ENCODE assay signal across 8 cellular contexts in genomic region chr3:157572559-157573270, GRCh38.
DNase-seq lines count a peak whose midpoint lies in the region; ATAC-seq and TF ChIP-seq lines count a peak whose summit lies in the region.

No MANE protein-coding gene starts in this region.

- no peak overlapping the region for H3K27ac ChIP-seq in effector memory CD4-positive, alpha-beta T cell (ENCODE audit: insufficient read depth, low read length, poor library complexity, severe bottlenecking)

- H3K4me3 Mint-ChIP-seq in activated CD4-positive, alpha-beta T cell treated with anti-CD3 and anti-CD28 coated beads, Interleukin-2, amount 10 ng/mL, durations not matched to agents 24 days and 14 days, result no peak overlapping the region

- TF ChIP-seq EP300 in Ishikawa (IDR thresholded peaks at IDR 0.05; ENCODE audit: borderline replicate concordance), result no peak

- no peaks in the 10 kb centered on the region for H3K9me3 ChIP-seq in effector memory CD4-positive, alpha-beta T cell (ENCODE audit: control insufficient read depth, low read length)

- H3K27ac Mint-ChIP-seq in activated CD4-positive, alpha-beta T cell treated with anti-CD3 and anti-CD28 coated beads, Interleukin-2, amount 10 ng/mL, durations not matched to agents 24 days and 14 days, result no peak overlapping the region

- no peaks in the 10 kb centered on the region for H3K36me3 Mint-ChIP-seq in activated CD4-positive, alpha-beta T cell treated with anti-CD3 and anti-CD28 coated beads, Interleukin-2, amount 10 ng/mL, durations not matched to agents 24 days and 14 days (ENCODE audit: low read depth)

- intact Hi-C loops in activated CD4-positive, alpha-beta T cell treated with anti-CD3 and anti-CD28 coated beads, Interleukin-2, amount 10 ng/mL, durations not matched to agents 24 days and 14 days (cut with micrococcal nuclease), result loop anchor here (1.0 kb wide), 1 partner anchor 40 kb away; no protein-coding TSS in a partner anchor

- H3K27me3 ChIP-seq in effector memory CD4-positive, alpha-beta T cell (replicated peaks; ENCODE audit: control insufficient read depth, insufficient read depth, low read length, poor library complexity, severe bottlenecking), result no peaks in the 10 kb centered on the region

- H3K4me1 Mint-ChIP-seq in activated CD4-positive, alpha-beta T cell treated with anti-CD3 and anti-CD28 coated beads, Interleukin-2, amount 10 ng/mL, durations not matched to agents 24 days and 14 days, result no peaks in the 10 kb centered on the region

- H3K27me3 Mint-ChIP-seq in activated CD4-positive, alpha-beta T cell treated with anti-CD3 and anti-CD28 coated beads, Interleukin-2, amount 10 ng/mL, durations not matched to agents 24 days and 14 days, result peaks cover 7% of the 10 kb centered on the region

- peak; percentile 68 for DNase-seq in activated CD4-positive, alpha-beta T cell treated with anti-CD3 and anti-CD28 coated beads, Interleukin-2, amount 10 ng/mL, durations not matched to agents 24 days and 14 days
- DNase-seq in activated CD4-positive, alpha-beta T cell treated with anti-CD3 and anti-CD28 coated beads, Interleukin-2, amount 50 U/mL, for 4 hours, result no peak
- DNase-seq in OCI-M1 (lab: John Stamatoyannopoulos, UW) (peak; percentile 73), ecto neural progenitor cell (ENCODE audit: low spot score) (peak; percentile 57), midbrain (lab: John Stamatoyannopoulos, UW) (peak; percentile 42)
- no peak for DNase-seq in effector memory CD4-positive, alpha-beta T cell

- H3K4me3 ChIP-seq in effector memory CD4-positive, alpha-beta T cell (ENCODE audit: insufficient read depth, low read depth, low read length, poor library complexity, severe bottlenecking), result no peak overlapping the region

- TF ChIP-seq RAD21 in Ishikawa (IDR thresholded peaks at IDR 0.05; ENCODE audit: low read depth), result peak; percentile 84

- peak; percentile 77 for ATAC-seq in GM21619 (IDR thresholded peaks at IDR 0.05; ENCODE audit: unreplicated experiment)

- no peaks in the 10 kb centered on the region for H3K9me3 Mint-ChIP-seq in activated CD4-positive, alpha-beta T cell treated with anti-CD3 and anti-CD28 coated beads, Interleukin-2, amount 10 ng/mL, durations not matched to agents 24 days and 14 days

- H3K4me1 ChIP-seq in effector memory CD4-positive, alpha-beta T cell (ENCODE audit: control insufficient read depth, insufficient read depth, low read length, poor library complexity, severe bottlenecking), result no peaks in the 10 kb centered on the region

- H3K36me3 ChIP-seq in effector memory CD4-positive, alpha-beta T cell (ENCODE audit: control insufficient read depth, insufficient read depth, low read length), result no peaks in the 10 kb centered on the region

TF ChIP-seq in Ishikawa, 13 proteins besides CTCF, POLR2A, EP300 and RAD21:
- TF ChIP-seq TAF1 (IDR thresholded peaks at IDR 0.05; ENCODE audit: low read depth), result no peak
- TF ChIP-seq CREB1 (IDR thresholded peaks at IDR 0.05; ENCODE audit: low read depth), result no peak
- no peak for TF ChIP-seq TCF12 (IDR thresholded peaks at IDR 0.05; ENCODE audit: low read depth)
- no peak for TF ChIP-seq MAX (IDR thresholded peaks at IDR 0.05)
- TF ChIP-seq USF1 (IDR thresholded peaks at IDR 0.05), result no peak
- TF ChIP-seq FOXM1 (IDR thresholded peaks at IDR 0.05; ENCODE audit: borderline replicate concordance, low read depth), result no peak
- TF ChIP-seq NFIC (IDR thresholded peaks at IDR 0.05), result no peak
- TF ChIP-seq YY1 (IDR thresholded peaks at IDR 0.05; ENCODE audit: low read depth), result no peak
- TF ChIP-seq CEBPB (IDR thresholded peaks at IDR 0.05), result no peak
- TF ChIP-seq TEAD4 (IDR thresholded peaks at IDR 0.05), result no peak
- no peak for TF ChIP-seq ZBTB7A (IDR thresholded peaks at IDR 0.05; ENCODE audit: low read depth)
- no peak for TF ChIP-seq REST (IDR thresholded peaks at IDR 0.05; ENCODE audit: low read depth)
- TF ChIP-seq EGR1 (IDR thresholded peaks at IDR 0.05), result no peak

Comparison
In these comparisons a context has a peak if more than half of its experiments do, and no peak if none do; other contexts are left out.
1. DNase-seq: peak in activated CD4-positive, alpha-beta T cell treated with anti-CD3 and anti-CD28 coated beads, Interleukin-2, amount 10 ng/mL, durations not matched to agents 24 days and 14 days (single experiment), OCI-M1 (single experiment), ecto neural progenitor cell (single experiment) and midbrain (single experiment); none in activated CD4-positive, alpha-beta T cell treated with anti-CD3 and anti-CD28 coated beads, Interleukin-2, amount 50 U/mL, for 4 hours (0 of 2) and effector memory CD4-positive, alpha-beta T cell (0 of 3).